In genomic region chr16:57894390-57895080, GRCh38 we compare ENCODE assay signal across 19 cellular contexts.
DNase-seq lines count a peak whose midpoint lies in the region; ATAC-seq and TF ChIP-seq lines count a peak whose summit lies in the region.
"Had no signal": no experiment of that assay in that cellular context is flagged by ENCODE, and none has a peak within 500 bp of the region (broad histone marks: within the 10 kb centered on the region; RNA-seq: fewer than 3 reads in every experiment).

No MANE protein-coding gene starts in this region.

- CTCF ChIA-PET in MCF 10A (lab: Yijun Ruan, JAX) = interaction anchor here (0.7 to 1.5 kb wide), 2 partner anchors 100 to 137 kb away, joined by 3 to 5 read pairs; no protein-coding TSS in a partner anchor

- intact Hi-C loops in MCF 10A (cut with micrococcal nuclease) (loop anchor here (5.0 kb wide), 1 partner anchor 233 kb away; the partner anchor contains the start of gene CFAP20), breast epithelium (cut with DNase I; ENCODE audit: low total_unique reads) (no loop called here), body of pancreas (cut with DNase I) (no loop called here)

- TF ChIP-seq POLR2A in breast epithelium (IDR thresholded peaks at IDR 0.05) (no peak), body of pancreas (IDR thresholded peaks at IDR 0.05) (no peak), upper lobe of left lung (IDR thresholded peaks at IDR 0.05) (no peak), erythroblast (IDR thresholded peaks at IDR 0.05; ENCODE audit: low read length) (no peak)

- POLR2A ChIA-PET in MCF 10A (lab: Yijun Ruan, JAX) = interaction anchor here (0.7 to 1.1 kb wide), 3 partner anchors 12 to 106 kb away, joined by 3 to 6 read pairs (median 3); partner anchors contain the start of genes USB1 and ZNF319

- H3K27me3 ChIP-seq in breast epithelium (no peaks in the 10 kb centered on the region), body of pancreas (no peaks in the 10 kb centered on the region), liver (ENCODE audit: control insufficient read depth in 4 of 4, insufficient read depth in 4 of 4, low read length in 3 of 4) (no peaks in the 10 kb centered on the region), upper lobe of left lung (no peaks in the 10 kb centered on the region)

- DNase-seq in MCF 10A (ENCODE audit: unreplicated experiment) (no peak), breast epithelium (ENCODE audit: low spot score in 2 of 2) (no peak), body of pancreas (peak in 1 of 4 donors; percentile 21), upper lobe of left lung (no peak), erythroblast (lab: John Stamatoyannopoulos, UW) (no peak), AG20443 (ENCODE audit: low spot score) (no peak), GM20000 (ENCODE audit: low spot score) (no peak)
- DNase-seq: activated B cell treated with CpG ODN at 0.5 μM for 24 hours; activated CD8-positive, alpha-beta T cell treated with anti-CD3 and anti-CD28 coated beads, Interleukin-2, amount 10 ng/mL, durations not matched to agents 7 days and 5 days; amniotic stem cell; CD8-positive, alpha-beta T cell; NCI-H1417; occipital lobe; Right ventricle myocardium superior; stimulated activated naive B cell treated with anti-CD40 and anti-IgM and Interleukin-4, amounts not matched to agents 10 μg/mL and 1 μg/mL and 100 μg/mL, for 72 hours had no signal

- peak overlapping the region; percentile 92 for H3K27ac Mint-ChIP-seq in MCF 10A (ENCODE audit: low read depth, unreplicated experiment)
- H3K27ac Mint-ChIP-seq: activated B cell treated with CpG ODN at 0.5 μM for 24 hours; activated CD8-positive, alpha-beta T cell treated with anti-CD3 and anti-CD28 coated beads, Interleukin-2, amount 10 ng/mL, durations not matched to agents 7 days and 5 days; CD8-positive, alpha-beta T cell; stimulated activated naive B cell treated with anti-CD40 and anti-IgM and Interleukin-4, amounts not matched to agents 10 μg/mL and 1 μg/mL and 100 μg/mL, for 72 hours had no signal

- H3K9me3 Mint-ChIP-seq in MCF 10A (ENCODE audit: unreplicated experiment) = peaks cover 7% of the 10 kb centered on the region
- H3K9me3 Mint-ChIP-seq: activated B cell treated with CpG ODN at 0.5 μM for 24 hours; CD8-positive, alpha-beta T cell; stimulated activated naive B cell treated with anti-CD40 and anti-IgM and Interleukin-4, amounts not matched to agents 10 μg/mL and 1 μg/mL and 100 μg/mL, for 72 hours; T-helper 1 cell treated with Interleukin-12 subunit alpha and Interleukin-12 subunit beta and Interleukin-4 antibody, amounts not matched to agents 30 μg/mL and 1 μg/mL, for 36 hours had no signal

- H3K4me1 ChIP-seq in breast epithelium (no peaks in the 10 kb centered on the region), body of pancreas (peaks cover 38% of the 10 kb centered on the region), liver (ENCODE audit: control insufficient read depth in 4 of 4, insufficient read depth in 4 of 4, low read length in 3 of 4) (peaks cover 18 to 52% (median 38%) of the 10 kb centered on the region in 4 donors), upper lobe of left lung (peaks cover 42 to 54% (median 48%) of the 10 kb centered on the region in 4 donors)

- H3K4me3 ChIP-seq in breast epithelium (no peak overlapping the region), body of pancreas (no peak overlapping the region), liver (ENCODE audit: low read depth in 1 of 3, low read length in 3 of 3) (peak overlapping the region in 1 of 3 donors; percentile 10), upper lobe of left lung (no peak overlapping the region)
- H3K4me3 ChIP-seq: smooth muscle cell had no signal

- H3K4me1 Mint-ChIP-seq in MCF 10A (ENCODE audit: insufficient read depth, unreplicated experiment) = peaks cover 34% of the 10 kb centered on the region

- H3K36me3 ChIP-seq in breast epithelium (no peaks in the 10 kb centered on the region), body of pancreas (replicated peaks in 1 of 2; ENCODE audit: insufficient read depth in 1 of 2, low read depth in 2 of 2) (no peaks in the 10 kb centered on the region), liver (ENCODE audit: control insufficient read depth in 4 of 4, insufficient read depth in 3 of 4, low read depth in 1 of 4, low read length in 3 of 4) (no peaks in the 10 kb centered on the region), upper lobe of left lung (no peaks in the 10 kb centered on the region)

- TSS peak; percentile 52 for BruUV-seq in MCF 10A (replicated peaks; lab: Mats Ljungman, UMichigan)

- H3K27ac ChIP-seq in breast epithelium (peak overlapping the region in 1 of 2 donors; percentile 13), body of pancreas (peak overlapping the region; percentile 67 to 94 (median 84)), liver (ENCODE audit: low read depth in 1 of 2, low read length in 2 of 2) (peak overlapping the region; percentile 94 to 99), upper lobe of left lung (peak overlapping the region; percentile 81 to 90 (median 87))
- H3K27ac ChIP-seq: KMS-11 had no signal

- peak; percentile 13 to 25 for TF ChIP-seq RAD21 in liver (IDR thresholded peaks at IDR 0.05)

- H3K4me3 Mint-ChIP-seq in MCF 10A (ENCODE audit: unreplicated experiment) = peak overlapping the region; percentile 49
- H3K4me3 Mint-ChIP-seq: activated B cell treated with CpG ODN at 0.5 μM for 24 hours; activated CD8-positive, alpha-beta T cell treated with anti-CD3 and anti-CD28 coated beads, Interleukin-2, amount 10 ng/mL, durations not matched to agents 7 days and 5 days; CD8-positive, alpha-beta T cell; stimulated activated naive B cell treated with anti-CD40 and anti-IgM and Interleukin-4, amounts not matched to agents 10 μg/mL and 1 μg/mL and 100 μg/mL, for 72 hours; T-helper 1 cell treated with Interleukin-12 subunit alpha and Interleukin-12 subunit beta and Interleukin-4 antibody, amounts not matched to agents 30 μg/mL and 1 μg/mL, for 36 hours had no signal

- peak in 1 of 4 donors; percentile 25 for TF ChIP-seq EP300 in upper lobe of left lung (IDR thresholded peaks at IDR 0.05)

- H3K27me3 Mint-ChIP-seq in MCF 10A (ENCODE audit: insufficient read depth, unreplicated experiment) = no peaks in the 10 kb centered on the region

- H3K9ac ChIP-seq in liver (ENCODE audit: low read depth in 1 of 2, low read length in 2 of 2) = peak overlapping the region in 1 of 2 donors; percentile 58
- H3K9ac ChIP-seq: KMS-11 had no signal

- TF ChIP-seq CTCF in MCF 10A (IDR thresholded peaks at IDR 0.05; ENCODE audit: unreplicated experiment) = no peak
- TF ChIP-seq CTCF in breast epithelium (IDR thresholded peaks at IDR 0.05) = no peak
- TF ChIP-seq CTCF in body of pancreas (IDR thresholded peaks at IDR 0.05) = no peak
- TF ChIP-seq CTCF in liver (IDR thresholded peaks at IDR 0.05; ENCODE audit: low read depth, low read length, missing input control) = no peak
- TF ChIP-seq CTCF in upper lobe of left lung (IDR thresholded peaks at IDR 0.05) = no peak
- no peak for TF ChIP-seq CTCF in GM20000 (IDR thresholded peaks at IDR 0.05; ENCODE audit: extremely low read depth, missing control alignments)

- peak; percentile 54 for ATAC-seq in body of pancreas
- no peak for ATAC-seq in upper lobe of left lung (ENCODE audit: low FRiP score in 2 of 2)
- ATAC-seq: activated CD8-positive, alpha-beta T cell treated with anti-CD3 and anti-CD28 coated beads, Interleukin-2, amount 10 ng/mL, durations not matched to agents 7 days and 5 days; CD8-positive, alpha-beta T cell had no signal

- no peaks in the 10 kb centered on the region for H3K9me3 ChIP-seq in breast epithelium
- no peaks in the 10 kb centered on the region for H3K9me3 ChIP-seq in body of pancreas
- no peaks in the 10 kb centered on the region for H3K9me3 ChIP-seq in liver (ENCODE audit: control insufficient read depth in 4 of 4, low read length in 3 of 4)
- H3K9me3 ChIP-seq in upper lobe of left lung = no peaks in the 10 kb centered on the region

- peaks cover 6% of the 10 kb centered on the region for H3K36me3 Mint-ChIP-seq in MCF 10A (ENCODE audit: insufficient read depth, unreplicated experiment)
- H3K36me3 Mint-ChIP-seq: CD8-positive, alpha-beta T cell; stimulated activated naive B cell treated with anti-CD40 and anti-IgM and Interleukin-4, amounts not matched to agents 10 μg/mL and 1 μg/mL and 100 μg/mL, for 72 hours had no signal

- 32 to 42% methylated on average over 10 of the region's 10 CpGs for WGBS in body of pancreas, 2 donors
- 29% methylated on average over 10 of the region's 10 CpGs for WGBS in liver
- 57 to 67% methylated on average over 10 of the region's 10 CpGs for WGBS in upper lobe of left lung, 2 donors

TF ChIP-seq in liver, 16 proteins besides CTCF, POLR2A, EP300 and RAD21 (continues in another document):
- TF ChIP-seq JUND (IDR thresholded peaks at IDR 0.05) = peak in 1 of 2 donors; percentile 64
- no peak for TF ChIP-seq ZBTB33 (IDR thresholded peaks at IDR 0.05)
